In genomic region chr1:17725811-17726582, GRCh38 we compare ENCODE assay signal across 32 cellular contexts. TPM values are rescaled to one million over a fixed set of nuclear protein-coding genes. Genes with fewer than 3 reads are reported as not detected.
"Had no signal": no experiment of that assay in that cellular context is flagged by ENCODE, and none has a peak within 500 bp of the region (broad histone marks: within the 10 kb centered on the region; RNA-seq: fewer than 3 reads in every experiment).

No MANE protein-coding gene starts in this region.

- H3K27me3 ChIP-seq: gastrocnemius medialis, transverse colon had no signal

- H3K27ac ChIP-seq: coronary artery, epithelial cell of prostate, esophagus muscularis mucosa, gastrocnemius medialis, parathyroid adenoma, prostate gland, sigmoid colon, skin epidermis, stomach, thoracic aorta, transverse colon had no signal

- H3K36me3 ChIP-seq: esophagus muscularis mucosa, gastrocnemius medialis, prostate gland, sigmoid colon, stomach, thoracic aorta, transverse colon had no signal

- H3K4me1 Mint-ChIP-seq: naive thymus-derived CD4-positive, alpha-beta T cell; neural crest cell had no signal

- H3K9me3 Mint-ChIP-seq: neural crest cell had no signal

- ATAC-seq: gastrocnemius medialis; left lobe of liver; naive thymus-derived CD4-positive, alpha-beta T cell had no signal

- H3K4me3 Mint-ChIP-seq: naive thymus-derived CD4-positive, alpha-beta T cell; neural crest cell had no signal

- H3K4me3 ChIP-seq: coronary artery, esophagus muscularis mucosa, gastrocnemius medialis, prostate gland, sigmoid colon, skin epidermis, stomach, thoracic aorta, transverse colon had no signal

- H3K27ac Mint-ChIP-seq: naive thymus-derived CD4-positive, alpha-beta T cell had no signal

- H3K9me3 ChIP-seq: esophagus muscularis mucosa, gastrocnemius medialis, prostate gland, sigmoid colon, thoracic aorta, transverse colon had no signal

- DNase-seq: cerebellar nuclear complex; effector CD4-positive, alpha-beta T cell; gastrocnemius medialis; glutamatergic neuron; islet precursor cell; naive thymus-derived CD4-positive, alpha-beta T cell; nucleus accumbens; sigmoid colon; stimulated activated CD4-positive, alpha-beta T cell treated with anti-CD3 and anti-CD28 coated beads, Interleukin-2, amount 100 ng/mL, for 24 hours; stimulated activated CD4-positive, alpha-beta T cell treated with anti-CD3 and anti-CD28 coated beads, Interleukin-4, amount 100 ng/mL, for 4 hours; stimulated activated naive CD4-positive, alpha-beta T cell; stomach; substantia nigra; transverse colon had no signal

- H3K4me1 ChIP-seq: esophagus muscularis mucosa, gastrocnemius medialis, parathyroid adenoma, prostate gland, sigmoid colon, stomach, transverse colon had no signal

- FAIRE-seq: endometrium had no signal

RNA-seq across cellular contexts. Expression of gene ACTL8, which starts 29.1 kb away (rescaled TPM):
- total RNA-seq: dermis microvascular lymphatic vessel endothelial cell; esophagus muscularis mucosa; fibroblast of villous mesenchyme; gastrocnemius medialis; left lobe of liver; lower leg skin; mammary epithelial cell; mesenteric fat pad; mononuclear cell; naive thymus-derived CD4-positive, alpha-beta T cell; neural crest cell; renal cortical epithelial cell; sigmoid colon; stomach; thoracic aorta; transverse colon; urinary bladder had no signal
- polyA plus RNA-seq: mammary epithelial cell; naive thymus-derived CD4-positive, alpha-beta T cell; stomach; urinary bladder had no signal
